In genomic region chr2:179250084-179250483, GRCh38 we compare ENCODE assay signal across 21 cellular contexts. TPM values are rescaled to one million over a fixed set of nuclear protein-coding genes. Genes with fewer than 3 reads are reported as not detected.
A peak's percentile ranks its signal among the peaks of the same experiment; 100 is the strongest.
DNase-seq lines count a peak whose midpoint lies in the region; ATAC-seq, FAIRE-seq and TF ChIP-seq lines count a peak whose summit lies in the region.
"Had no signal": no experiment of that assay in that cellular context is flagged by ENCODE, and none has a peak within 500 bp of the region (broad histone marks: within the 10 kb centered on the region; RNA-seq: fewer than 3 reads in every experiment).

No MANE protein-coding gene starts in this region.

- no peak overlapping the region for H3K27ac ChIP-seq in substantia nigra (ENCODE audit: low read depth, low read length, poor library complexity, severe bottlenecking)
- H3K27ac ChIP-seq: C4-2B, testis had no signal

- no peak overlapping the region for H3K27ac Mint-ChIP-seq in activated T-cell treated with anti-CD3 and anti-CD28 coated beads, Interleukin-2, amount 50 U/mL, for 72 hours
- H3K27ac Mint-ChIP-seq in activated naive CD8-positive, alpha-beta T cell treated with anti-CD3 and anti-CD28 coated beads, Interleukin-2, amount 50 U/mL, for 24 hours = peak overlapping the region; percentile 74

- peaks cover 0 to 3% of the 10 kb centered on the region in 2 donors for H3K36me3 Mint-ChIP-seq in activated T-cell treated with anti-CD3 and anti-CD28 coated beads, Interleukin-2, amount 50 U/mL, for 72 hours (ENCODE audit: insufficient read depth in 2 of 2)
- peaks cover 9% of the 10 kb centered on the region for H3K36me3 Mint-ChIP-seq in activated naive CD8-positive, alpha-beta T cell treated with anti-CD3 and anti-CD28 coated beads, Interleukin-2, amount 50 U/mL, for 24 hours (ENCODE audit: low read depth)

- DNase-seq in activated T-cell treated with anti-CD3 and anti-CD28 coated beads, Interleukin-2, amount 50 U/mL, for 72 hours = no peak
- DNase-seq in activated T-cell treated with anti-CD3 and anti-CD28 coated beads, Interleukin-2, amount 50 U/mL, for 48 hours = no peak
- DNase-seq in H54 (ENCODE audit: insufficient read length, low spot score) (no peak), COR-L47 (lab: John Stamatoyannopoulos, UW) (no peak), NCI-H446 (lab: John Stamatoyannopoulos, UW) (no peak), substantia nigra (lab: John Stamatoyannopoulos, UW) (no peak)
- DNase-seq in activated naive CD8-positive, alpha-beta T cell treated with anti-CD3 and anti-CD28 coated beads, Interleukin-2, amount 50 U/mL, for 24 hours = no peak
- DNase-seq in stimulated activated naive CD8-positive, alpha-beta T cell treated with anti-CD3 and anti-CD28 coated beads, Interleukin-15, Interleukin-2, amounts not matched to agents 100 U/mL and 50 U/mL, for 24 hours = no peak
- DNase-seq: activated CD8-positive, alpha-beta memory T cell treated with anti-CD3 and anti-CD28 coated beads for 24 hours; anterior cingulate cortex; DMS153; mesenchymal stem cell; NCI-H1048; NCI-H187 treated with DMSO at 0.1 percent for 48 hours; NCI-H748 treated with DMSO at 0.1 percent for 48 hours; right cardiac atrium; SIG-M5; testis had no signal

- no peak for TF ChIP-seq POLR2A in H54 (IDR thresholded peaks at IDR 0.05; ENCODE audit: low read depth, low read length)

- peak; percentile 6 for FAIRE-seq in H54 (lab: Jason Lieb, UNC)
- FAIRE-seq: H1 had no signal

- H3K9me3 Mint-ChIP-seq in activated T-cell treated with anti-CD3 and anti-CD28 coated beads, Interleukin-2, amount 50 U/mL, for 72 hours = no peaks in the 10 kb centered on the region
- peaks cover 12% of the 10 kb centered on the region for H3K9me3 Mint-ChIP-seq in activated naive CD8-positive, alpha-beta T cell treated with anti-CD3 and anti-CD28 coated beads, Interleukin-2, amount 50 U/mL, for 24 hours

- peak; percentile 79 to 81 for ATAC-seq in activated T-cell treated with anti-CD3 and anti-CD28 coated beads, Interleukin-2, amount 50 U/mL, for 72 hours (replicated peaks in 1 of 2)
- peak; percentile 34 for ATAC-seq in activated naive CD8-positive, alpha-beta T cell treated with anti-CD3 and anti-CD28 coated beads, Interleukin-2, amount 50 U/mL, for 24 hours
- ATAC-seq in stimulated activated naive CD8-positive, alpha-beta T cell treated with anti-CD3 and anti-CD28 coated beads, Interleukin-15, Interleukin-2, amounts not matched to agents 100 U/mL and 50 U/mL, for 24 hours = peak; percentile 51
- ATAC-seq: esophagus mucosa, right cardiac atrium had no signal

- H3K27me3 Mint-ChIP-seq in activated T-cell treated with anti-CD3 and anti-CD28 coated beads, Interleukin-2, amount 50 U/mL, for 72 hours (ENCODE audit: low read depth) = no peaks in the 10 kb centered on the region
- peaks cover 1% of the 10 kb centered on the region for H3K27me3 Mint-ChIP-seq in activated naive CD8-positive, alpha-beta T cell treated with anti-CD3 and anti-CD28 coated beads, Interleukin-2, amount 50 U/mL, for 24 hours

- H3K4me3 Mint-ChIP-seq in activated T-cell treated with anti-CD3 and anti-CD28 coated beads, Interleukin-2, amount 50 U/mL, for 72 hours = no peak overlapping the region
- peak overlapping the region; percentile 36 for H3K4me3 Mint-ChIP-seq in activated naive CD8-positive, alpha-beta T cell treated with anti-CD3 and anti-CD28 coated beads, Interleukin-2, amount 50 U/mL, for 24 hours

- peaks cover 41% of the 10 kb centered on the region for H3K4me1 Mint-ChIP-seq in activated T-cell treated with anti-CD3 and anti-CD28 coated beads, Interleukin-2, amount 50 U/mL, for 72 hours (ENCODE audit: low read depth)
- H3K4me1 Mint-ChIP-seq in activated naive CD8-positive, alpha-beta T cell treated with anti-CD3 and anti-CD28 coated beads, Interleukin-2, amount 50 U/mL, for 24 hours = peaks cover 69% of the 10 kb centered on the region

RNA-seq across cellular contexts. Expression of gene SESTD1, which starts 14.5 kb away (rescaled TPM):
- 10 to 100 TPM; 10.7 to 11.9 TPM for total RNA-seq in activated T-cell treated with anti-CD3 and anti-CD28 coated beads, Interleukin-2, amount 50 U/mL, for 72 hours
